ENCODE assay signal across 1 cellular context in genomic region chrX:123990169-123990568, GRCh38.
TF ChIP-seq lines count a peak whose summit lies in the region.

No MANE protein-coding gene starts in this region.

TF ChIP-seq in GM12878, 131 proteins besides CTCF, POLR2A, EP300 and RAD21:
- TF ChIP-seq IRF5 (IDR thresholded peaks at IDR 0.05; ENCODE audit: borderline replicate concordance) (no peak), ATF3 (IDR thresholded peaks at IDR 0.05; ENCODE audit: borderline replicate concordance, extremely low read depth, low read depth, low read length) (no peak), PBX3 (IDR thresholded peaks at IDR 0.05; ENCODE audit: insufficient replicate concordance, low read depth, low read length) (no peak), KLF5 (IDR thresholded peaks at IDR 0.05; ENCODE audit: partially characterized antibody) (no peak), IRF4 (IDR thresholded peaks at IDR 0.05; ENCODE audit: low read depth, low read length) (no peak), ZBTB40 (IDR thresholded peaks at IDR 0.05; ENCODE audit: borderline replicate concordance) (no peak), SMAD5 (IDR thresholded peaks at IDR 0.05; ENCODE audit: low read depth) (no peak), ZNF207 (IDR thresholded peaks at IDR 0.05; ENCODE audit: borderline replicate concordance) (no peak), POLR2AphosphoS5 (IDR thresholded peaks at IDR 0.05; ENCODE audit: low read length) (no peak), SIN3A (IDR thresholded peaks at IDR 0.05; ENCODE audit: low read depth, low read length) (no peak), CHD1 (IDR thresholded peaks at IDR 0.05; ENCODE audit: low read depth, low read length) (no peak)
